8 cellular contexts compared by ENCODE assay signal in genomic region chr2:109129356-109129920, GRCh38. TPM values are rescaled to one million over a fixed set of nuclear protein-coding genes. Genes with fewer than 3 reads are reported as not detected.
A peak's percentile ranks its signal among the peaks of the same experiment; 100 is the strongest.
DNase-seq lines count a peak whose midpoint lies in the region; TF ChIP-seq lines count a peak whose summit lies in the region.

No MANE protein-coding gene starts in this region.

- no peak for DNase-seq in HFFc6
- DNase-seq in activated CD4-positive, alpha-beta T cell treated with anti-CD3 and anti-CD28 coated beads, Interleukin-2, amount 50 U/mL, for 48 hours = peak; percentile 28 to 31
- DNase-seq in fibroblast of peridontal ligament (ENCODE audit: extremely low read depth) = peak; percentile 22
- DNase-seq in UCSD-AML1 (lab: John Stamatoyannopoulos, UW; ENCODE audit: unreplicated experiment) = no peak
- no peak for DNase-seq in DMS114 treated with DMSO at 0.1 percent for 48 hours (lab: John Stamatoyannopoulos, UW; ENCODE audit: unreplicated experiment)
- no peak for DNase-seq in erythroblast (lab: John Stamatoyannopoulos, UW)

- H3K27me3 Mint-ChIP-seq in HFFc6 (ENCODE audit: insufficient read depth) = peaks cover 8% of the 10 kb centered on the region; the same call in 1 of the 2 replicates
- H3K27me3 Mint-ChIP-seq in nephron (ENCODE audit: low read depth) = peaks cover 53% of the 10 kb centered on the region

- H3K27ac Mint-ChIP-seq in HFFc6 (no peak overlapping the region), nephron (no peak overlapping the region)

- H3K36me3 Mint-ChIP-seq in HFFc6 (ENCODE audit: low read depth) (no peaks in the 10 kb centered on the region; the same call in 1 of the 2 replicates), nephron (ENCODE audit: low read depth) (no peaks in the 10 kb centered on the region)

- TF ChIP-seq POLR2A in erythroblast (IDR thresholded peaks at IDR 0.05; ENCODE audit: low read length) = no peak

- no peak for TF ChIP-seq CTCF in C4-2B (conservative IDR thresholded peaks at IDR 0.05)
- TF ChIP-seq CTCF in HFFc6 (IDR thresholded peaks at IDR 0.05) = no peak
- TF ChIP-seq CTCF in nephron (IDR thresholded peaks at IDR 0.05; ENCODE audit: unreplicated experiment in 3 of 3) = no peak

- H3K27ac ChIP-seq in C4-2B = peak overlapping the region; percentile 28

- H3K9me3 Mint-ChIP-seq in HFFc6 (no peaks in the 10 kb centered on the region; the same call in 1 of the 2 replicates), nephron (no peaks in the 10 kb centered on the region)

- H3K4me1 Mint-ChIP-seq in HFFc6 (ENCODE audit: low read depth) (peaks cover 50% of the 10 kb centered on the region), nephron (peaks cover 22% of the 10 kb centered on the region)

- H3K4me3 Mint-ChIP-seq in HFFc6 (peak overlapping the region; percentile 67), nephron (peak overlapping the region; percentile 72 to 84 (median 80))

RNA-seq across cellular contexts. Expression of gene SH3RF3, which starts 0.4 kb away (rescaled TPM):
- 1 to 10 TPM; 2.4 to 4.4 (median 3.7) TPM for total RNA-seq in HFFc6 (2021; fragmentation: NEBNext Ultra II Directional; extraction: Animal tissue kit (Norgen Biotek cat#: 25700))

Comparison
In these comparisons a context has a peak if more than half of its experiments do, and no peak if none do; other contexts are left out.
1. DNase-seq: peak in activated CD4-positive, alpha-beta T cell treated with anti-CD3 and anti-CD28 coated beads, Interleukin-2, amount 50 U/mL, for 48 hours (2 of 2) and fibroblast of peridontal ligament (single experiment); none in HFFc6 (single experiment), UCSD-AML1 (single experiment), DMS114 treated with DMSO at 0.1 percent for 48 hours (single experiment) and erythroblast (0 of 2).